ENCODE assay signal across 9 cellular contexts in the genomic region with DNA sequence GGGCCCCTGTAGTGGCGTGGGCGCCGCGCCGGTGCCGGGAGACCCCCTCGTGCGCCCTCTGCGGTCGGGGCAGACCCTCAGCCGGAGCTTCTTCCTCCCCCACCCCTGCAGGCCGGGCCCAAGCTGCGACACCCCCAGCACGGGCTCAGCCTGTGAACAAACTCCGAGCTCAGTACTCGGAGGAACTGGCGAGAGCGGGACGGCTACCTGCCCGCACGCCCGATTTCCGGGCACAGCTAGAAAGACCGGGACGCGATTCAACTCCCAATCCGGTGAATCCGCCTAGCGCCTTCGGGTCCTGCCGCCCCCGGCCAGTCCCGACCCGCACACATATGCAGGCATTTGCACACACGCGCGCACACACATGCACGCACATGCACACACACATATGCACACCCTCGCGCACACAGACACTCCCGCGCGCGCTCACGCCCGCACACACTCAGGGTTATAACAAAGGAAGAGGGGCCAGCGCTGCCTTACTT. TPM values are rescaled to one million over a fixed set of nuclear protein-coding genes. Genes with fewer than 3 reads are reported as not detected.
DNase-seq lines count a peak whose midpoint lies in the region; ATAC-seq and TF ChIP-seq lines count a peak whose summit lies in the region.
"Had no signal": no experiment of that assay in that cellular context is flagged by ENCODE, and none has a peak within 500 bp of the region (broad histone marks: within the 10 kb centered on the region; RNA-seq: fewer than 3 reads in every experiment).

No MANE protein-coding gene starts in this region.

- intact Hi-C loops in esophagus muscularis mucosa (cut with DNase I): no loop called here

- no peak for TF ChIP-seq EP300 in esophagus muscularis mucosa (IDR thresholded peaks at IDR 0.05)

- peaks cover 83% of the 10 kb centered on the region for H3K27me3 Mint-ChIP-seq in T-helper 1 cell treated with Interleukin-12 subunit alpha and Interleukin-12 subunit beta and Interleukin-4 antibody, amounts not matched to agents 30 μg/mL and 1 μg/mL, for 36 hours (ENCODE audit: low read depth)

- H3K9me3 Mint-ChIP-seq in T-helper 1 cell treated with Interleukin-12 subunit alpha and Interleukin-12 subunit beta and Interleukin-4 antibody, amounts not matched to agents 30 μg/mL and 1 μg/mL, for 36 hours: no peaks in the 10 kb centered on the region

- 0% methylated on average over 19 of the region's 47 CpGs for WGBS in esophagus muscularis mucosa

- H3K9me3 ChIP-seq in NT2/D1 (ENCODE audit: insufficient read depth, low read length) (no peaks in the 10 kb centered on the region), esophagus muscularis mucosa (no peaks in the 10 kb centered on the region)

- H3K36me3 ChIP-seq in NT2/D1 (ENCODE audit: insufficient read depth, insufficient read length, low read length) (peaks cover 9% of the 10 kb centered on the region), esophagus muscularis mucosa (no peaks in the 10 kb centered on the region)

- H3K4me3 Mint-ChIP-seq in T-helper 1 cell treated with Interleukin-12 subunit alpha and Interleukin-12 subunit beta and Interleukin-4 antibody, amounts not matched to agents 30 μg/mL and 1 μg/mL, for 36 hours: peak overlapping the region; percentile 65

- no peak overlapping the region for H3K27ac ChIP-seq in esophagus muscularis mucosa (replicated peaks in 1 of 4)
- no peak overlapping the region for H3K27ac ChIP-seq in skin epidermis
- H3K27ac ChIP-seq: C4-2B had no signal

- H3K4me3 ChIP-seq in NT2/D1 (ENCODE audit: insufficient read length, low read depth) (peak overlapping the region; percentile 83), esophagus muscularis mucosa (peak overlapping the region; percentile 29 to 47 (median 40)), skin epidermis (peak overlapping the region in 4 of 7 experiments; percentile 9 to 30 (median 16))

- DNase-seq in T-helper 1 cell: no peak
- DNase-seq in NT2/D1 (ENCODE audit: low read depth, low spot score): no peak
- no peak for DNase-seq in esophagus muscularis mucosa (ENCODE audit: extremely low spot score)
- no peak for DNase-seq in HCEC 1CT
- DNase-seq in NCI-H1694 (lab: John Stamatoyannopoulos, UW): no peak

- H3K27ac Mint-ChIP-seq in T-helper 1 cell treated with Interleukin-12 subunit alpha and Interleukin-12 subunit beta and Interleukin-4 antibody, amounts not matched to agents 30 μg/mL and 1 μg/mL, for 36 hours: no peak overlapping the region

- H3K9ac ChIP-seq in NT2/D1 (ENCODE audit: insufficient read length, low read depth): peak overlapping the region; percentile 87

- no peak for ATAC-seq in HG02852 (IDR thresholded peaks at IDR 0.05; ENCODE audit: unreplicated experiment)

- H3K4me1 ChIP-seq in NT2/D1 (ENCODE audit: insufficient read depth, insufficient read length): peaks cover 19% of the 10 kb centered on the region
- peaks cover 15 to 32% (median 23%) of the 10 kb centered on the region in 4 donors for H3K4me1 ChIP-seq in esophagus muscularis mucosa

- H3K27me3 ChIP-seq in NT2/D1 (ENCODE audit: insufficient read depth, insufficient read length) (peaks cover 3% of the 10 kb centered on the region), esophagus muscularis mucosa (peaks cover 6 to 98% (median 53%) of the 10 kb centered on the region in 4 donors)

- H3K4me1 Mint-ChIP-seq in T-helper 1 cell treated with Interleukin-12 subunit alpha and Interleukin-12 subunit beta and Interleukin-4 antibody, amounts not matched to agents 30 μg/mL and 1 μg/mL, for 36 hours (ENCODE audit: low read depth): peaks cover 9% of the 10 kb centered on the region

- no peaks in the 10 kb centered on the region for H3K36me3 Mint-ChIP-seq in T-helper 1 cell treated with Interleukin-12 subunit alpha and Interleukin-12 subunit beta and Interleukin-4 antibody, amounts not matched to agents 30 μg/mL and 1 μg/mL, for 36 hours (ENCODE audit: low read depth)

- no peak for TF ChIP-seq CTCF in esophagus muscularis mucosa (IDR thresholded peaks at IDR 0.05)

- no peak for TF ChIP-seq POLR2A in esophagus muscularis mucosa (IDR thresholded peaks at IDR 0.05; ENCODE audit: low read depth)

RNA-seq across cellular contexts. Expression of a gene that starts 0.6 kb away (rescaled TPM):
- total RNA-seq in esophagus muscularis mucosa: not detected

RNA-seq across cellular contexts. Expression of a gene that starts 34.6 kb away (rescaled TPM):
- not detected for total RNA-seq in esophagus muscularis mucosa

RNA-seq across cellular contexts. Expression of a gene that starts 48.0 kb away (rescaled TPM):
- total RNA-seq in esophagus muscularis mucosa: 10 to 100 TPM in 2 of 4 donors, 1 to 10 TPM in 2; 4.8 to 12.9 (median 9.9) TPM

Comparison
In these comparisons a context has a peak if more than half of its experiments do, and no peak if none do; other contexts are left out.
1. H3K4me3 ChIP-seq: peak in every context shown above with its lines; median percentile 83 in NT2/D1; 40 in esophagus muscularis mucosa; 16 in skin epidermis.